11 cellular contexts compared by ENCODE assay signal in genomic region chr15:26179906-26180305, GRCh38.
DNase-seq lines count a peak whose midpoint lies in the region; ATAC-seq and TF ChIP-seq lines count a peak whose summit lies in the region.
"Had no signal": no experiment of that assay in that cellular context is flagged by ENCODE, and none has a peak within 500 bp of the region (broad histone marks: within the 10 kb centered on the region; RNA-seq: fewer than 3 reads in every experiment).

No MANE protein-coding gene starts in this region.

- WGBS in testis, 2 donors = 62 to 63% methylated on average over 6 of the region's 6 CpGs

- no peak overlapping the region for H3K4me3 Mint-ChIP-seq in MCF 10A (ENCODE audit: unreplicated experiment)
- H3K4me3 Mint-ChIP-seq: activated T-helper 1 cell treated with anti-CD3 and anti-CD28 coated beads, Interleukin-12 subunit alpha, Interleukin-12 subunit beta, Interleukin-2, Interleukin-4 antibody, amounts not matched to agents 30 ng/mL and 10 ng/mL and 1 ng/mL, durations not matched to agents 14 hours and 24 hours and 36 hours; naive B cell had no signal

- BruUV-seq in MCF 10A (replicated peaks; lab: Mats Ljungman, UMichigan) = no TSS peak
- BruUV-seq in Panc1 (replicated peaks; lab: Mats Ljungman, UMichigan) = no TSS peak

- intact Hi-C loops in MCF 10A (cut with micrococcal nuclease) (no loop called here), Panc1 (cut with micrococcal nuclease; ENCODE audit: unreplicated experiment) (loop anchor here (10.0 kb wide), 1 partner anchor 685 kb away; the partner anchor contains the start of gene GABRA5), left cardiac atrium (cut with DNase I) (loop anchor here in 1 of 2 donors (5.0 to 10.0 kb wide), 2 partner anchors 295 to 687 kb away; partner anchors contain the start of gene GABRA5), testis (cut with DNase I; ENCODE audit: low total_unique reads) (loop anchor here (10.0 kb wide), 1 partner anchor 55 kb away; no protein-coding TSS in a partner anchor)

- H3K36me3 ChIP-seq in Panc1 (ENCODE audit: control insufficient read depth, insufficient read depth, low read length) = no peaks in the 10 kb centered on the region
- no peaks in the 10 kb centered on the region for H3K36me3 ChIP-seq in testis (ENCODE audit: low read depth, missing control alignments)

- H3K9me3 ChIP-seq in Panc1 (ENCODE audit: control insufficient read depth, insufficient read depth, low read depth, low read length) (no peaks in the 10 kb centered on the region), testis (no peaks in the 10 kb centered on the region)

- no peaks in the 10 kb centered on the region for H3K27me3 Mint-ChIP-seq in MCF 10A (ENCODE audit: insufficient read depth, unreplicated experiment)
- H3K27me3 Mint-ChIP-seq: naive B cell had no signal

- CTCF ChIA-PET in MCF 10A (lab: Yijun Ruan, JAX) (interaction anchor here (0.6 kb wide), 1 partner anchor 250 kb away, joined by 3 read pairs; no protein-coding TSS in a partner anchor), Panc1 (lab: Charles Lee) (no interaction called here)

- DNase-seq in T47D (ENCODE audit: low read depth in 1 of 2, low spot score in 1 of 2) (peak; percentile 6 to 68), MCF 10A (ENCODE audit: unreplicated experiment) (no peak), Panc1 (ENCODE audit: low read depth, low spot score) (no peak), left cardiac atrium (peak; percentile 31), testis (peak; percentile 54), NCI-H226 (no peak)
- DNase-seq: naive B cell, NCI-H187 had no signal

- H3K9me3 Mint-ChIP-seq in MCF 10A (ENCODE audit: unreplicated experiment) = peaks cover 33% of the 10 kb centered on the region
- H3K9me3 Mint-ChIP-seq: activated T-helper 1 cell treated with anti-CD3 and anti-CD28 coated beads, Interleukin-12 subunit alpha, Interleukin-12 subunit beta, Interleukin-2, Interleukin-4 antibody, amounts not matched to agents 30 ng/mL and 10 ng/mL and 1 ng/mL, durations not matched to agents 14 hours and 24 hours and 36 hours had no signal

- POLR2A ChIA-PET in MCF 10A (lab: Yijun Ruan, JAX) (no interaction called here), Panc1 (lab: Charles Lee) (no interaction called here)

- H3K36me3 Mint-ChIP-seq in MCF 10A (ENCODE audit: insufficient read depth, unreplicated experiment) = no peaks in the 10 kb centered on the region
- H3K36me3 Mint-ChIP-seq: naive B cell had no signal

- H3K27ac Mint-ChIP-seq in MCF 10A (ENCODE audit: low read depth, unreplicated experiment) = no peak overlapping the region
- H3K27ac Mint-ChIP-seq: activated T-helper 1 cell treated with anti-CD3 and anti-CD28 coated beads, Interleukin-12 subunit alpha, Interleukin-12 subunit beta, Interleukin-2, Interleukin-4 antibody, amounts not matched to agents 30 ng/mL and 10 ng/mL and 1 ng/mL, durations not matched to agents 14 hours and 24 hours and 36 hours; naive B cell had no signal

- no peaks in the 10 kb centered on the region for H3K4me1 ChIP-seq in Panc1 (ENCODE audit: control insufficient read depth, insufficient read depth, low read length)
- peaks cover 9% of the 10 kb centered on the region for H3K4me1 ChIP-seq in testis

- H3K27me3 ChIP-seq in Panc1 (ENCODE audit: control insufficient read depth, insufficient read depth, low read length) (no peaks in the 10 kb centered on the region), testis (no peaks in the 10 kb centered on the region)

- no peak for TF ChIP-seq CTCF in MCF 10A (IDR thresholded peaks at IDR 0.05; ENCODE audit: unreplicated experiment)
- peak; percentile 24; the same call in 1 of the 2 replicates for TF ChIP-seq CTCF in Panc1 (IDR thresholded peaks at IDR 0.05)
- peak in 2 of 3 experiments; percentile 36 to 51 for TF ChIP-seq CTCF in testis (IDR thresholded peaks at IDR 0.05)

- H3K4me3 ChIP-seq in Panc1 (ENCODE audit: low read depth in 2 of 2, low read length in 2 of 2) (no peak overlapping the region), testis (no peak overlapping the region)

- no peak for TF ChIP-seq POLR2A in testis (IDR thresholded peaks at IDR 0.05)

- H3K4me1 Mint-ChIP-seq in MCF 10A (ENCODE audit: insufficient read depth, unreplicated experiment) = no peaks in the 10 kb centered on the region
- H3K4me1 Mint-ChIP-seq: naive B cell had no signal

- in situ Hi-C loops in T47D (cut with HindIII; ENCODE audit: low pct_unique_long_range_greater_than_20kb, low sequenced_read_pairs) = no loop called here
- in situ Hi-C loops in Panc1 (cut with HindIII; ENCODE audit: low pct_unique_long_range_greater_than_20kb, low sequenced_read_pairs) = no loop called here

- ATAC-seq in Panc1 = no peak
- ATAC-seq in left cardiac atrium = peak; percentile 74 to 90
- no peak for ATAC-seq in GM19463 (IDR thresholded peaks at IDR 0.05; ENCODE audit: unreplicated experiment)
- ATAC-seq in GM21723 (IDR thresholded peaks at IDR 0.05; ENCODE audit: unreplicated experiment) = no peak

- H3K27ac ChIP-seq in Panc1 (ENCODE audit: low read length) (no peak overlapping the region), testis (peak overlapping the region in 1 of 2 donors; percentile 21)

Comparison
In these comparisons a context has a peak if more than half of its experiments do, and no peak if none do; other contexts are left out.
1. DNase-seq: peak in T47D (2 of 2), left cardiac atrium (single experiment) and testis (single experiment); none in MCF 10A (single experiment), Panc1 (single experiment) and NCI-H226 (single experiment).
2. ATAC-seq: peak in left cardiac atrium (2 of 2); none in Panc1 (single experiment), GM19463 (single experiment) and GM21723 (single experiment).